Comparison of ENCODE assay signal across 21 cellular contexts in the genomic region with DNA sequence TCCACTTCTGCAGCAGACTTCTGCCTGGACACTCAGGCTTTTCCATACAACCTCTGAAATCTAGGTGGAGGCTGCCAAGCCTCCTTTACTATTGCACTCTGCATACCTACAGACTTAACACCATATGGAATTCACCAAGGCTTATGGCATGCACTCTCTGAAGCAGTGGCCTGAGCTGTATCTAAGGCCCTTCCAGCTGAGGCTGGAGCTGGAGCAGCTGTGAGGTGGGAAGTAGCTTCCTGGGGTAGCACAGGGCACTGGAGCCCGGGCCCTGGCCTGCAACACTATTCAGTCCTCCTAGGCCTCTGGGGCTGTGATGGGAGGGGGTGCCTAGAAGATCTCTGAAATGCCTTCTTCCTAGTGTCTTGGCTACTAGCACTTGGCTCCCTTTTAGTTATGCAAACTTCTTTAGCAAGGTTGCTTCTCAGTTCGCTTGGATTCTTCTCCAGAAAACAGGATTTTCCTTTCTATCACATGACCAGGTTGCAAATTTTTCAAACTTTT.
"Had no signal": no experiment of that assay in that cellular context is flagged by ENCODE, and none has a peak within 500 bp of the region (broad histone marks: within the 10 kb centered on the region; RNA-seq: fewer than 3 reads in every experiment).

No MANE protein-coding gene starts in this region.

- H3K9me3 ChIP-seq: MG63, SJCRH30 had no signal

- H3K27ac ChIP-seq: RWPE1, SJCRH30 had no signal

- H3K4me1 ChIP-seq: SJCRH30 had no signal

- H3K27me3 ChIP-seq: MG63, SJCRH30 had no signal

- H3K4me3 ChIP-seq: MG63, SJCRH30 had no signal

- H3K36me3 ChIP-seq: MG63, SJCRH30 had no signal

- ATAC-seq: Panc1, PC-3, Right ventricle myocardium inferior, SK-N-SH treated with all-trans-retinoic acid at 6 μM for 48 hours had no signal

- DNase-seq: KBM-7, MG63, NCI-H1092, NCI-H1105 treated with DMSO at 0.1 percent for 48 hours, NCI-H1417 treated with DMSO at 0.1 percent for 48 hours, NCI-H146, NCI-H187, NCI-H2029, NCI-H2081 treated with DMSO at 0.1 percent for 48 hours, NCI-H2171, NCI-H226, NCI-H446, NCI-H510A, NCI-H524 treated with DMSO at 0.1 percent for 48 hours, PC-3, SHP77 treated with DMSO at 0.1 percent for 48 hours, SJCRH30 had no signal
